In the genomic region with DNA sequence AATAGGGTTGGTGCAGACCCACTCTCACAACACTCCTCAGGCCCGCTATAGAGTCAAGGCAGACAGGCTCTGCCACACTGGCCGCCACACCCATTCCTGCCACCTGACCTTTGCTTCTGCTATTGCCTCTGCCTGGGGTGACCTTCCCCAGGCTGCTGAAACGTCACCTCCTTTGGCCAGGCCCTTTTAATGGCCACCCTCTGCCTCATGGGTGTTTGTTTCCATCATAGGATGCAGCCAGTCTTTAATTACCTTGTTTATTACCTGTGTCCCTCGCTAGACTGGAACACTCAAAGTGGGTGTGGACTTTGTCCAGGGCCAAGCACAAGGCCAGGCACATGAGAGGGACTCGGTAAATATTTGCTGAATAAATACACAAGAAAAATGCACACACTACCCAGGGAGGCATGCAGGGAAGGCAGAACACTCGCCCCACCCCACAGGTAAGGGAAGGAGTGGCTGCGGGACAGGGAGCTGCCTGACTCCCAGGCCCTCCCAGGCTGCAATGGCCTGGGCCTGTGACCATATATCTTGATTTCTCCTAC, we compare ENCODE assay signal across 1 cellular context.
TF ChIP-seq lines count a peak whose summit lies in the region.

No MANE protein-coding gene starts in this region.

TF ChIP-seq in H1, 55 proteins besides CTCF, POLR2A, EP300 and RAD21:
- no peak for TF ChIP-seq JUN (IDR thresholded peaks at IDR 0.05; ENCODE audit: low read depth, low read length)
TF ChIP-seq in H1: peak in this region for 0.
